ENCODE assay signal across 26 cellular contexts in the genomic region with DNA sequence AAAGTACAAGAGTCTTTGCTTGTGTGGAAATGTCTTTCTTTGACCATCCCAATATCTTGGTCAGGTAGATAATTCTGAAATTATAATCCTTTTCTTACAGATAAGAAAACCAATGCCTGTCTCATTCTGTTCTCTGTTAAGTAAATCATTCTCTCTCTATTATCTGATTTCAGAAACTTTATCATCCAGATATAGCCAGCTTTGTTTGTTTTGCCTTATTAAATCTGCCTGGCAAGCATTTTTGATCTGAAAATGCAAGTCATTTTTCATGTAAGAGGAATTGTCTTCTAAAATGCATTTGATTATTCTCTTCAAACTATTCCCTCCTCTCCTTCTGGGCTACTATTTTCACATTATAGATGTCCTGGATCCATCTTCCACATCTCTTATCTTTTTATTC.
DNase-seq lines count a peak whose midpoint lies in the region; ATAC-seq, FAIRE-seq and TF ChIP-seq lines count a peak whose summit lies in the region.
"Had no signal": no experiment of that assay in that cellular context is flagged by ENCODE, and none has a peak within 500 bp of the region (broad histone marks: within the 10 kb centered on the region; RNA-seq: fewer than 3 reads in every experiment).

No MANE protein-coding gene starts in this region.

- no peak for DNase-seq in SK-N-SH
- no peak for DNase-seq in A549 (ENCODE audit: low read depth in 1 of 2, low spot score in 1 of 2)
- no peak for DNase-seq in IMR-90
- no peak for DNase-seq in stimulated activated naive CD8-positive, alpha-beta T cell treated with anti-CD3 and anti-CD28 coated beads, Interleukin-15, Interleukin-2, amounts not matched to agents 100 U/mL and 50 U/mL, for 24 hours
- no peak for DNase-seq in NCI-H187 (lab: John Stamatoyannopoulos, UW)
- DNase-seq in GOT3 (lab: John Stamatoyannopoulos, UW) = no peak
- DNase-seq: ACHN; BE2C; C1 segment of cervical spinal cord; CD4-positive, alpha-beta memory T cell; CD4-positive, CD25-positive, alpha-beta regulatory T cell; CD8-positive, alpha-beta memory T cell; COR-L47; DMS 273 treated with DMSO at 0.1 percent for 48 hours; DMS153; DMS53; DMS79; DND-41; EL; GDM1 had no signal

- H2BK5ac ChIP-seq in IMR-90 (ENCODE audit: low read depth, low read length, poor library complexity, severe bottlenecking) = no peak overlapping the region

- H3K27me3 ChIP-seq in SK-N-SH (ENCODE audit: insufficient read depth) = no peaks in the 10 kb centered on the region
- H3K27me3 ChIP-seq in IMR-90 (ENCODE audit: control insufficient read depth, insufficient read depth, low read length) = no peaks in the 10 kb centered on the region
- H3K27me3 ChIP-seq: BE2C, BLaER1 had no signal

- TF ChIP-seq EP300 in SK-N-SH (IDR thresholded peaks at IDR 0.05; ENCODE audit: borderline replicate concordance in 1 of 2, low read depth in 1 of 2, low read length in 1 of 2) (no peak), A549 (IDR thresholded peaks at IDR 0.05) (no peak)

- no peak overlapping the region for H2BK20ac ChIP-seq in IMR-90 (ENCODE audit: low read depth, low read length)

- H2AFZ ChIP-seq in SK-N-SH (ENCODE audit: low read depth) (no peak overlapping the region), IMR-90 (replicated peaks; ENCODE audit: low read length, poor library complexity) (no peak overlapping the region)

- H3K4me3 ChIP-seq in SK-N-SH (ENCODE audit: low read depth in 2 of 2, low read length in 1 of 2) = no peak overlapping the region
- H3K4me3 ChIP-seq in A549 = no peak overlapping the region
- H3K4me3 ChIP-seq in IMR-90 (ENCODE audit: insufficient read depth, low read depth, low read length) = no peak overlapping the region
- H3K4me3 ChIP-seq: BLaER1, GM12878 had no signal

- no peaks in the 10 kb centered on the region for H4K20me1 ChIP-seq in SK-N-SH (ENCODE audit: insufficient read depth)
- H4K20me1 ChIP-seq in IMR-90 (ENCODE audit: insufficient read depth, low read length) = no peaks in the 10 kb centered on the region
- H4K20me1 ChIP-seq: BLaER1 had no signal

- H3K9me3 ChIP-seq in SK-N-SH (no peaks in the 10 kb centered on the region), A549 (no peaks in the 10 kb centered on the region), IMR-90 (ENCODE audit: control insufficient read depth, insufficient read depth, low read length) (no peaks in the 10 kb centered on the region)
- H3K9me3 ChIP-seq: BE2C, BLaER1 had no signal

- no peak overlapping the region for H3K18ac ChIP-seq in IMR-90 (ENCODE audit: low read depth, low read length)

- H3K79me2 ChIP-seq in SK-N-SH (ENCODE audit: insufficient read depth) = no peaks in the 10 kb centered on the region

- POLR2A ChIA-PET in SK-N-SH (lab: Yijun Ruan, JAX) = interaction anchor here (0.6 kb wide), 1 partner anchor 21 kb away, joined by 3 read pairs; no protein-coding TSS in a partner anchor
- POLR2A ChIA-PET in A549 (lab: Yijun Ruan, JAX) = interaction anchor here (0.6 kb wide), 1 partner anchor 179 kb away, joined by 3 read pairs; no protein-coding TSS in a partner anchor
- POLR2A ChIA-PET in IMR-90 (lab: Charles Lee; ENCODE audit: unreplicated experiment) = no interaction called here

- H3K9ac ChIP-seq in SK-N-SH (no peak overlapping the region), IMR-90 (ENCODE audit: low read depth, low read length) (no peak overlapping the region)
- H3K9ac ChIP-seq: BLaER1 had no signal

- H3K79me1 ChIP-seq in IMR-90 (ENCODE audit: low read depth in 1 of 2, low read length in 2 of 2) = no peaks in the 10 kb centered on the region

- H3K56ac ChIP-seq in IMR-90 (ENCODE audit: extremely low read depth, insufficient read depth, low read length) = no peak overlapping the region

- H2AK5ac ChIP-seq in IMR-90 (ENCODE audit: low read depth, low read length) = no peak overlapping the region

- TF ChIP-seq RAD21 in SK-N-SH (IDR thresholded peaks at IDR 0.05; ENCODE audit: low read length) = no peak
- TF ChIP-seq RAD21 in A549 (conservative IDR thresholded peaks at IDR 0.05 in 1 of 2, IDR thresholded peaks at IDR 0.05 in 1 of 2) = no peak
- TF ChIP-seq RAD21 in IMR-90 (IDR thresholded peaks at IDR 0.05; ENCODE audit: low read length) = no peak

- H3K9me1 ChIP-seq in IMR-90 (ENCODE audit: insufficient read depth, low read length) = no peaks in the 10 kb centered on the region

- no peak for TF ChIP-seq POLR2A in A549 (IDR thresholded peaks at IDR 0.05; ENCODE audit: low read length)
- no peak for TF ChIP-seq POLR2A in IMR-90 (IDR thresholded peaks at IDR 0.05; ENCODE audit: low read depth, low read length)

- no peak overlapping the region for H3K14ac ChIP-seq in IMR-90 (replicated peaks; ENCODE audit: low read depth, low read length)

- H2BK15ac ChIP-seq in IMR-90 (ENCODE audit: low read depth, low read length) = no peak overlapping the region

- intact Hi-C loops in IMR-90 (cut with micrococcal nuclease) = loop anchor here (10.0 kb wide), 1 partner anchor 1437 kb away; no protein-coding TSS in a partner anchor

- H3K4me1 ChIP-seq in SK-N-SH (ENCODE audit: control insufficient read depth in 1 of 2, insufficient read depth in 2 of 2, low read depth in 1 of 2, low read length in 1 of 2) = no peaks in the 10 kb centered on the region
- no peaks in the 10 kb centered on the region for H3K4me1 ChIP-seq in A549
- H3K4me1 ChIP-seq in IMR-90 (ENCODE audit: control insufficient read depth, insufficient read depth, low read length) = peaks cover 2% of the 10 kb centered on the region; the same call in 1 of the 2 replicates
- H3K4me1 ChIP-seq: BE2C, BLaER1 had no signal

- no peak overlapping the region for H4K5ac ChIP-seq in IMR-90 (ENCODE audit: low read depth, low read length)

- H4K8ac ChIP-seq in IMR-90 (ENCODE audit: low read depth in 2 of 2, low read length in 2 of 2) = no peak overlapping the region

- ATAC-seq in SK-N-SH treated with all-trans-retinoic acid at 6 μM for 48 hours (no peak), A549 (no peak), IMR-90 (ENCODE audit: low read depth) (no peak)
- no peak for ATAC-seq in stimulated activated naive CD8-positive, alpha-beta T cell treated with anti-CD3 and anti-CD28 coated beads, Interleukin-15, Interleukin-2, amounts not matched to agents 100 U/mL and 50 U/mL, for 24 hours
- ATAC-seq: GM12878 had no signal

- no peak overlapping the region for H3K23ac ChIP-seq in IMR-90 (ENCODE audit: low read depth, low read length)

- no peak overlapping the region for H4K91ac ChIP-seq in IMR-90 (ENCODE audit: insufficient read depth, low read depth, low read length)

- in situ Hi-C loops in IMR-90 (cut with MboI; ENCODE audit: low sequenced_read_pairs) = no loop called here

- dilution Hi-C loops in IMR-90 (cut with HindIII; ENCODE audit: low sequenced_read_pairs, unreplicated experiment) = no loop called here

- H3K27ac ChIP-seq in SK-N-SH (ENCODE audit: low read depth in 2 of 2, low read length in 1 of 2) (no peak overlapping the region), A549 (no peak overlapping the region), IMR-90 (ENCODE audit: insufficient read depth, low read length) (no peak overlapping the region), VCaP (peak overlapping the region; percentile 71)
- H3K27ac ChIP-seq: 22Rv1, BLaER1 had no signal

- TF ChIP-seq CTCF in SK-N-SH (IDR thresholded peaks at IDR 0.05) = no peak
- no peak for TF ChIP-seq CTCF in A549 (IDR thresholded peaks at IDR 0.05)
- no peak for TF ChIP-seq CTCF in IMR-90 (conservative IDR thresholded peaks at IDR 0.05; ENCODE audit: low read depth, low read length)
- TF ChIP-seq CTCF in VCaP (conservative IDR thresholded peaks at IDR 0.05) = no peak

- no TSS peak for BruUV-seq in IMR-90 (replicated peaks; lab: Mats Ljungman, UMichigan)

- FAIRE-seq in A549 (lab: Jason Lieb, UNC) = no peak
- FAIRE-seq: GM12878, GM18507 had no signal

- no peaks in the 10 kb centered on the region for H3F3A ChIP-seq in SK-N-SH (replicated peaks; ENCODE audit: insufficient read depth)

- no peaks in the 10 kb centered on the region for H3K9me2 ChIP-seq in SK-N-SH

- H3K36me3 ChIP-seq in SK-N-SH (replicated peaks in 1 of 2; ENCODE audit: control insufficient read depth in 1 of 2, insufficient read depth in 2 of 2, low read length in 1 of 2) (no peaks in the 10 kb centered on the region), IMR-90 (ENCODE audit: control insufficient read depth, insufficient read depth, low read length) (no peaks in the 10 kb centered on the region)
- H3K36me3 ChIP-seq: BE2C, BLaER1 had no signal

- no peak overlapping the region for H2AK9ac ChIP-seq in IMR-90 (replicated peaks; ENCODE audit: low read depth, low read length, poor library complexity)

- CTCF ChIA-PET in SK-N-SH (lab: Yijun Ruan, JAX) = interaction anchor here (1.2 kb wide), 1 partner anchor 13 kb away, joined by 3 read pairs; no protein-coding TSS in a partner anchor
- CTCF ChIA-PET in A549 (lab: Yijun Ruan, JAX) = interaction anchor here (0.9 kb wide), 1 partner anchor 9 kb away, joined by 3 read pairs; no protein-coding TSS in a partner anchor
- CTCF ChIA-PET in IMR-90 (lab: Yijun Ruan, JAX) = no interaction called here

- no peak overlapping the region for H3K4ac ChIP-seq in IMR-90 (ENCODE audit: low read depth, low read length)

- H3K4me2 ChIP-seq in SK-N-SH (no peak overlapping the region), A549 (no peak overlapping the region), IMR-90 (ENCODE audit: low read depth, low read length) (no peak overlapping the region)
- H3K4me2 ChIP-seq: BLaER1 had no signal

- no peak overlapping the region for H2BK120ac ChIP-seq in IMR-90 (ENCODE audit: low read depth, low read length)

TF ChIP-seq in SK-N-SH treated with all-trans-retinoic acid at 6 μM for 48 hours, 23 proteins besides CTCF, POLR2A, EP300 and RAD21:
- TF ChIP-seq ISL1 (CRISPR knock-in tag; IDR thresholded peaks at IDR 0.05) = 0 out of 2 replicates have a peak, but pooled peaks have one; percentile 13
- TF ChIP-seq ARNTL (CRISPR knock-in tag; IDR thresholded peaks at IDR 0.05; ENCODE audit: borderline replicate concordance, low read depth) = no peak

TF ChIP-seq in SK-N-SH, 30 proteins besides CTCF, POLR2A, EP300 and RAD21 (continues in another document):
- no peak for TF ChIP-seq TCF12 (IDR thresholded peaks at IDR 0.05)
- no peak for TF ChIP-seq MXI1 (IDR thresholded peaks at IDR 0.05; ENCODE audit: low read depth, low read length)
- no peak for TF ChIP-seq TEAD4 (IDR thresholded peaks at IDR 0.05; ENCODE audit: borderline replicate concordance, insufficient read depth)
- TF ChIP-seq GABPA (IDR thresholded peaks at IDR 0.05; ENCODE audit: low read depth) = no peak

TF ChIP-seq in A549, 52 proteins besides CTCF, POLR2A, EP300 and RAD21:
- TF ChIP-seq MAFK (IDR thresholded peaks at IDR 0.05; ENCODE audit: partially characterized antibody) (peak; percentile 79), TP53 (CRISPR knock-in tag; IDR thresholded peaks at IDR 0.05) (no peak)

TF ChIP-seq in IMR-90, 13 proteins besides CTCF, POLR2A, EP300 and RAD21 (continues in another document):
- TF ChIP-seq MAFK (IDR thresholded peaks at IDR 0.05; ENCODE audit: low read depth, low read length) (peak; percentile 52), MAZ (IDR thresholded peaks at IDR 0.05; ENCODE audit: borderline replicate concordance, low read depth, low read length) (no peak)
